19 cellular contexts compared by ENCODE assay signal in genomic region chr19:9608912-9609311, GRCh38. TPM values are rescaled to one million over a fixed set of nuclear protein-coding genes. Genes with fewer than 3 reads are reported as not detected.
A peak's percentile ranks its signal among the peaks of the same experiment; 100 is the strongest.
DNase-seq lines count a peak whose midpoint lies in the region; FAIRE-seq and TF ChIP-seq lines count a peak whose summit lies in the region.
"Had no signal": no experiment of that assay in that cellular context is flagged by ENCODE, and none has a peak within 500 bp of the region (broad histone marks: within the 10 kb centered on the region; RNA-seq: fewer than 3 reads in every experiment).

No MANE protein-coding gene starts in this region.

- FAIRE-seq in H54 (lab: Jason Lieb, UNC) = no peak
- FAIRE-seq: G401.6, GM12892, GM19239 had no signal

- H3K4me1 Mint-ChIP-seq in endodermal cell = no peaks in the 10 kb centered on the region
- H3K4me1 Mint-ChIP-seq: GM23338 had no signal

- H3K9ac ChIP-seq in adipocyte (ENCODE audit: low read length) (no peak overlapping the region), endodermal cell (ENCODE audit: extremely low read depth, low read length, poor library complexity, severe bottlenecking) (no peak overlapping the region), subcutaneous abdominal adipose tissue (ENCODE audit: low read length in 5 of 5) (no peak overlapping the region)

- no peak overlapping the region for H3K4me3 Mint-ChIP-seq in endodermal cell
- H3K4me3 Mint-ChIP-seq: CD4-positive, CD25-positive, alpha-beta regulatory T cell; CD8-positive, alpha-beta T cell; GM23338 had no signal

- no peak for TF ChIP-seq CTCF in endodermal cell (conservative IDR thresholded peaks at IDR 0.05)

- H3K27me3 Mint-ChIP-seq in endodermal cell (ENCODE audit: insufficient read depth) = no peaks in the 10 kb centered on the region
- H3K27me3 Mint-ChIP-seq: CD4-positive, CD25-positive, alpha-beta regulatory T cell had no signal

- H3K9me3 ChIP-seq in adipocyte (ENCODE audit: control insufficient read depth, low read length) (peaks cover 57% of the 10 kb centered on the region), endodermal cell (ENCODE audit: control insufficient read depth, low read length) (peaks cover 58% of the 10 kb centered on the region), subcutaneous abdominal adipose tissue (ENCODE audit: control insufficient read depth in 5 of 5, low read length in 5 of 5) (peaks cover 40 to 71% (median 60%) of the 10 kb centered on the region in 5 donors)

- DNase-seq in adipocyte (ENCODE audit: low read depth) = no peak
- no peak for DNase-seq in endodermal cell
- DNase-seq in erythroblast (lab: John Stamatoyannopoulos, UW) = no peak
- DNase-seq in NCI-H1436 treated with DMSO at 0.1 percent for 48 hours (lab: John Stamatoyannopoulos, UW) = no peak
- DNase-seq in H54 (ENCODE audit: insufficient read length, low spot score) = no peak
- no peak for DNase-seq in Kasumi-1 (lab: John Stamatoyannopoulos, UW)
- DNase-seq: Caco-2; CD4-positive, CD25-positive, alpha-beta regulatory T cell; CD8-positive, alpha-beta T cell; DMS153; DND-41; H7; HCEC 1CT had no signal

- H3K27ac Mint-ChIP-seq in endodermal cell = no peak overlapping the region
- H3K27ac Mint-ChIP-seq: CD4-positive, CD25-positive, alpha-beta regulatory T cell; CD8-positive, alpha-beta T cell; GM23338 had no signal

- H3K4me3 ChIP-seq in adipocyte (ENCODE audit: low read length) (peak overlapping the region; percentile 44), endodermal cell (ENCODE audit: low read length) (peak overlapping the region; percentile 49), subcutaneous abdominal adipose tissue (ENCODE audit: low read depth in 1 of 5, low read length in 5 of 5) (peak overlapping the region in 4 of 5 donors; percentile 11 to 29 (median 16))
- H3K4me3 ChIP-seq: GM23338 had no signal

- 88 to 100% methylated on average over 5 of the region's 5 CpGs for WGBS in endodermal cell (ENCODE audit: insufficient coverage in 1 of 2, insufficient read length in 1 of 2), 2 experiments

- TF ChIP-seq POLR2A in erythroblast (IDR thresholded peaks at IDR 0.05; ENCODE audit: low read length) = peak; percentile 20
- no peak for TF ChIP-seq POLR2A in H54 (IDR thresholded peaks at IDR 0.05; ENCODE audit: low read depth, low read length)

- H3K27me3 ChIP-seq in adipocyte (replicated peaks; ENCODE audit: control insufficient read depth, insufficient read depth, low read length) = no peaks in the 10 kb centered on the region
- no peaks in the 10 kb centered on the region for H3K27me3 ChIP-seq in endodermal cell (ENCODE audit: control insufficient read depth, insufficient read depth, low read length, poor library complexity, severe bottlenecking)
- H3K27me3 ChIP-seq in subcutaneous abdominal adipose tissue (ENCODE audit: control insufficient read depth in 5 of 5, insufficient read depth in 4 of 5, low read length in 5 of 5) = no peaks in the 10 kb centered on the region

- H3K4me1 ChIP-seq in adipocyte (ENCODE audit: control insufficient read depth, insufficient read depth, low read length) (no peaks in the 10 kb centered on the region), endodermal cell (ENCODE audit: control insufficient read depth, insufficient read depth, low read length) (no peaks in the 10 kb centered on the region), subcutaneous abdominal adipose tissue (ENCODE audit: control insufficient read depth in 5 of 5, insufficient read depth in 5 of 5, low read length in 5 of 5) (peaks cover 0 to 10% (median 0%) of the 10 kb centered on the region in 5 donors)
- H3K4me1 ChIP-seq: Caco-2 had no signal

- H3K36me3 Mint-ChIP-seq in endodermal cell (ENCODE audit: low read depth) = peaks cover 70% of the 10 kb centered on the region

- no peak overlapping the region for H3K27ac ChIP-seq in endodermal cell (ENCODE audit: low read depth, low read length)
- no peak overlapping the region for H3K27ac ChIP-seq in subcutaneous abdominal adipose tissue (ENCODE audit: low read depth, low read length)
- H3K27ac ChIP-seq: C4-2B had no signal

- H3K36me3 ChIP-seq in adipocyte (ENCODE audit: control insufficient read depth, insufficient read depth, low read length, severe bottlenecking) = peaks cover 58% of the 10 kb centered on the region
- peaks cover 60% of the 10 kb centered on the region for H3K36me3 ChIP-seq in endodermal cell (ENCODE audit: control insufficient read depth, insufficient read depth, low read length)
- H3K36me3 ChIP-seq in subcutaneous abdominal adipose tissue (ENCODE audit: control insufficient read depth in 5 of 5, insufficient read depth in 5 of 5, low read length in 5 of 5) = peaks cover 30 to 57% (median 49%) of the 10 kb centered on the region in 5 donors

- H3K9me3 Mint-ChIP-seq in endodermal cell = peaks cover 82% of the 10 kb centered on the region

RNA-seq across cellular contexts. Expression of gene ZNF561, which starts 12.1 kb away (rescaled TPM):
- 10 to 100 TPM; 51.0 to 57.2 TPM for total RNA-seq in endodermal cell
- 47.1 TPM for polyA plus RNA-seq in endodermal cell (2013, experiment 1 of 2)
- polyA plus RNA-seq in endodermal cell (2013, experiment 2 of 2) = 40.5 TPM

RNA-seq across cellular contexts. Expression of gene ZNF121, which starts 24.6 kb away (rescaled TPM):
- 100 to 1,000 TPM; 100 to 168 TPM for total RNA-seq in endodermal cell
- 46.3 TPM for polyA plus RNA-seq in endodermal cell (2013, experiment 1 of 2)
- polyA plus RNA-seq in endodermal cell (2013, experiment 2 of 2) = 47.2 TPM
